In the genomic region with DNA sequence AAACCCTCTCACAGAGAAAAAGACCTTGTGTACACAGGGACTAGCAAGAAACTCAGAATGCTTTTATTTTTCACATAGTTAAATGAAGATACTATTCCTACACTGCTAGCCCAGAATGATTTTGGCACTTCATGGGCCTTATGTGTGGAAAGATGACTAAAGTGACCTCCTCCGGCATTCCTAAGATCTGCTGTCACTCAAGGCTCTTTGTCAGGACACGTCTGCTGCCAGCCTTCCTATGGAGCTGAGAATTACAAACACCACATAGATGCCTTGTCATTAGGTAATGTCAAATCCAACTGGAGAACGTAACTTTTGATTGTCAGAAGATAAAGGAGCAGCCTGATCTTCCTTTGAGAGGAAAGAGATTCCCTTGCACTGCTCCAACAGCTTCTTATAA, we compare ENCODE assay signal across 25 cellular contexts.
DNase-seq lines count a peak whose midpoint lies in the region; ATAC-seq and TF ChIP-seq lines count a peak whose summit lies in the region.
"Had no signal": no experiment of that assay in that cellular context is flagged by ENCODE, and none has a peak within 500 bp of the region (broad histone marks: within the 10 kb centered on the region; RNA-seq: fewer than 3 reads in every experiment).

No MANE protein-coding gene starts in this region.

- BruUV-seq in PC-3 (replicated peaks; lab: Mats Ljungman, UMichigan) = no TSS peak

- no peak overlapping the region for H3K18ac ChIP-seq in trophoblast cell (ENCODE audit: low read length)

- H3K79me2 ChIP-seq in PC-3 (ENCODE audit: low read length) (no peaks in the 10 kb centered on the region), trophoblast cell (ENCODE audit: control insufficient read depth, insufficient read depth, low read length, poor library complexity) (no peaks in the 10 kb centered on the region)

- H4K8ac ChIP-seq in trophoblast cell (ENCODE audit: low read depth, low read length) = no peak overlapping the region

- H4K20me1 ChIP-seq in PC-3 (ENCODE audit: low read length) = no peaks in the 10 kb centered on the region

- H3K27me3 ChIP-seq in PC-3 (ENCODE audit: low read length) (no peaks in the 10 kb centered on the region), endodermal cell (ENCODE audit: control insufficient read depth, insufficient read depth, low read length, poor library complexity, severe bottlenecking) (no peaks in the 10 kb centered on the region), trophoblast cell (ENCODE audit: insufficient read depth, low read length) (no peaks in the 10 kb centered on the region), testis (no peaks in the 10 kb centered on the region)
- H3K27me3 ChIP-seq: cardiac muscle cell, SJSA1 had no signal

- H3K27ac ChIP-seq in PC-3 (ENCODE audit: low read length) = no peak overlapping the region
- no peak overlapping the region for H3K27ac ChIP-seq in endodermal cell (ENCODE audit: low read depth, low read length)
- H3K27ac ChIP-seq in trophoblast cell (ENCODE audit: low read depth, low read length) = no peak overlapping the region
- no peak overlapping the region for H3K27ac ChIP-seq in testis
- H3K27ac ChIP-seq: cardiac muscle cell, SJSA1, VCaP had no signal

- no peak overlapping the region for H3K27ac Mint-ChIP-seq in endodermal cell
- no peak overlapping the region for H3K27ac Mint-ChIP-seq in activated CD4-positive, alpha-beta memory T cell treated with anti-CD3 and anti-CD28 coated beads for 36 hours
- H3K27ac Mint-ChIP-seq: CD4-positive, alpha-beta memory T cell; dendritic cell treated with granulocyte-macrophage colony-stimulating factor and Interleukin-4, amounts not matched to agents 40 ng/mL and 50 ng/mL, for 4 days; memory B cell; naive B cell had no signal

- CTCF ChIA-PET in PC-3 (lab: Charles Lee) = no interaction called here
- CTCF ChIA-PET in activated CD4-positive, alpha-beta memory T cell treated with anti-CD3 and anti-CD28 coated beads for 36 hours (lab: Charles Lee) = no interaction called here

- H2BK12ac ChIP-seq in trophoblast cell (ENCODE audit: low read length) = no peak overlapping the region

- 0 out of 2 replicates have a peak, but pooled peaks cover 9% of the 10 kb centered on the region for H3K9me3 ChIP-seq in PC-3 (ENCODE audit: low read length)
- no peaks in the 10 kb centered on the region for H3K9me3 ChIP-seq in endodermal cell (ENCODE audit: control insufficient read depth, low read length)
- H3K9me3 ChIP-seq in trophoblast cell (ENCODE audit: insufficient read depth, low read depth, low read length) = no peaks in the 10 kb centered on the region
- H3K9me3 ChIP-seq in testis = no peaks in the 10 kb centered on the region
- H3K9me3 ChIP-seq: SJSA1 had no signal

- no peaks in the 10 kb centered on the region for H3K27me3 Mint-ChIP-seq in endodermal cell (ENCODE audit: insufficient read depth)
- H3K27me3 Mint-ChIP-seq in activated CD4-positive, alpha-beta memory T cell treated with anti-CD3 and anti-CD28 coated beads for 36 hours = no peaks in the 10 kb centered on the region
- H3K27me3 Mint-ChIP-seq: dendritic cell treated with granulocyte-macrophage colony-stimulating factor and Interleukin-4, amounts not matched to agents 40 ng/mL and 50 ng/mL, for 4 days; memory B cell had no signal

- 56 to 82% methylated on average over 2 to 3 of the region's 3 CpGs for WGBS in endodermal cell (ENCODE audit: insufficient coverage in 1 of 2, insufficient read length in 1 of 2), 2 experiments
- WGBS in trophoblast cell (ENCODE audit: extremely low coverage, insufficient coverage, insufficient read length) = no CpG with 5 or more reads among the region's 3 CpGs
- 70 to 72% methylated on average over 3 of the region's 3 CpGs for WGBS in testis, 2 donors

- no peaks in the 10 kb centered on the region for H3K9me2 ChIP-seq in PC-3 (replicated peaks; ENCODE audit: low read length)

- intact Hi-C loops in PC-3 (cut with micrococcal nuclease) (no loop called here), testis (cut with DNase I; ENCODE audit: low total_unique reads) (no loop called here)
- intact Hi-C loops in activated CD4-positive, alpha-beta memory T cell treated with anti-CD3 and anti-CD28 coated beads for 36 hours (cut with micrococcal nuclease) = no loop called here

- ATAC-seq in PC-3 (no peak), HG03025 (IDR thresholded peaks at IDR 0.05; ENCODE audit: low FRiP score, unreplicated experiment) (no peak)
- ATAC-seq: right cardiac atrium had no signal

- POLR2A ChIA-PET in PC-3 (lab: Charles Lee; ENCODE audit: unreplicated experiment) = no interaction called here
- POLR2A ChIA-PET in activated CD4-positive, alpha-beta memory T cell treated with anti-CD3 and anti-CD28 coated beads for 36 hours (lab: Charles Lee) = no interaction called here

- no peak overlapping the region for H2BK120ac ChIP-seq in trophoblast cell (ENCODE audit: insufficient read depth, low read length, poor library complexity)

- H3K4me2 ChIP-seq in PC-3 (ENCODE audit: low read length) (no peak overlapping the region), trophoblast cell (ENCODE audit: low read length) (no peak overlapping the region)

- TF ChIP-seq CTCF in PC-3 (conservative IDR thresholded peaks at IDR 0.05; ENCODE audit: low read depth, low read length) (no peak), endodermal cell (conservative IDR thresholded peaks at IDR 0.05) (no peak), testis (IDR thresholded peaks at IDR 0.05) (no peak)

- H3K4me1 ChIP-seq in PC-3 (ENCODE audit: insufficient read depth, low read length) (no peaks in the 10 kb centered on the region), endodermal cell (ENCODE audit: control insufficient read depth, insufficient read depth, low read length) (peaks cover 14% of the 10 kb centered on the region), trophoblast cell (ENCODE audit: control insufficient read depth in 1 of 2, insufficient read depth in 2 of 2, low read length in 2 of 2) (peaks cover 2 to 7% of the 10 kb centered on the region in 2 experiments), testis (no peaks in the 10 kb centered on the region)
- H3K4me1 ChIP-seq: SJSA1 had no signal

- H3K36me3 ChIP-seq in PC-3 (ENCODE audit: low read depth, low read length) = no peaks in the 10 kb centered on the region
- no peaks in the 10 kb centered on the region for H3K36me3 ChIP-seq in endodermal cell (ENCODE audit: control insufficient read depth, insufficient read depth, low read length)
- H3K36me3 ChIP-seq in trophoblast cell (ENCODE audit: control insufficient read depth in 1 of 2, insufficient read depth in 2 of 2, low read length in 2 of 2) = no peaks in the 10 kb centered on the region
- no peaks in the 10 kb centered on the region for H3K36me3 ChIP-seq in testis (ENCODE audit: low read depth, missing control alignments)
- H3K36me3 ChIP-seq: cardiac muscle cell, SJSA1 had no signal

- no peaks in the 10 kb centered on the region for H3K79me1 ChIP-seq in trophoblast cell (ENCODE audit: low read length)

- no peak overlapping the region for H3K23ac ChIP-seq in trophoblast cell (ENCODE audit: low read length)

- H3K4me1 Mint-ChIP-seq in endodermal cell = peaks cover 26% of the 10 kb centered on the region
- H3K4me1 Mint-ChIP-seq in activated CD4-positive, alpha-beta memory T cell treated with anti-CD3 and anti-CD28 coated beads for 36 hours (ENCODE audit: low read depth) = no peaks in the 10 kb centered on the region
- H3K4me1 Mint-ChIP-seq: CD4-positive, alpha-beta memory T cell; memory B cell; naive B cell had no signal

- no peak overlapping the region for H3K14ac ChIP-seq in trophoblast cell (ENCODE audit: low read length)

- H2BK5ac ChIP-seq in trophoblast cell (ENCODE audit: low read depth, low read length, poor library complexity) = no peak overlapping the region

- H3K9ac ChIP-seq in PC-3 (ENCODE audit: low read length) (no peak overlapping the region), endodermal cell (ENCODE audit: extremely low read depth, low read length, poor library complexity, severe bottlenecking) (no peak overlapping the region), trophoblast cell (ENCODE audit: low read length) (no peak overlapping the region)

- DNase-seq in Daoy (ENCODE audit: low read depth) (peak; percentile 41), PC-3 (peak; percentile 39), endodermal cell (no peak), trophoblast cell (peak; percentile 28 to 66), COLO668 (lab: John Stamatoyannopoulos, UW; ENCODE audit: unreplicated experiment) (no peak), testis (no peak)
- no peak for DNase-seq in activated CD4-positive, alpha-beta memory T cell treated with anti-CD3 and anti-CD28 coated beads for 36 hours
- DNase-seq: activated CD8-positive, alpha-beta memory T cell treated with anti-CD3 and anti-CD28 coated beads, Interleukin-2, amount 50 U/mL, for 48 hours; activated effector memory CD4-positive, alpha-beta T cell treated with Interleukin-2 at 50 U/mL for 16 hours; CD4-positive, alpha-beta memory T cell; DMS79; foreskin fibroblast; naive B cell; NCI-H1436 treated with DMSO at 0.1 percent for 48 hours; NCI-H2171; NCI-H69; right cardiac atrium; substantia nigra; T-helper 2 cell had no signal

- no peak overlapping the region for H3K4me3 ChIP-seq in PC-3 (ENCODE audit: low read length)
- H3K4me3 ChIP-seq in endodermal cell (ENCODE audit: low read length) = peak overlapping the region; percentile 33
- H3K4me3 ChIP-seq in trophoblast cell (ENCODE audit: low read depth, low read length) = no peak overlapping the region
- H3K4me3 ChIP-seq in testis = no peak overlapping the region
- H3K4me3 ChIP-seq: cardiac muscle cell, SJSA1 had no signal

- no peak for TF ChIP-seq POLR2A in testis (IDR thresholded peaks at IDR 0.05)

- H2AFZ ChIP-seq in PC-3 (ENCODE audit: low read length) (no peak overlapping the region), trophoblast cell (ENCODE audit: insufficient read depth, low read length, poor library complexity) (no peak overlapping the region)

- H3F3A ChIP-seq in PC-3 (ENCODE audit: low read length, unreplicated experiment) = no peaks in the 10 kb centered on the region

- H2AK5ac ChIP-seq in trophoblast cell (ENCODE audit: low read length) = no peak overlapping the region

- H3K4ac ChIP-seq in trophoblast cell (ENCODE audit: low read depth, low read length) = no peak overlapping the region

- no peaks in the 10 kb centered on the region for H3K9me3 Mint-ChIP-seq in endodermal cell
- no peaks in the 10 kb centered on the region for H3K9me3 Mint-ChIP-seq in activated CD4-positive, alpha-beta memory T cell treated with anti-CD3 and anti-CD28 coated beads for 36 hours
- H3K9me3 Mint-ChIP-seq: dendritic cell treated with granulocyte-macrophage colony-stimulating factor and Interleukin-4, amounts not matched to agents 40 ng/mL and 50 ng/mL, for 4 days had no signal

- H4K12ac ChIP-seq in trophoblast cell (ENCODE audit: low read depth, low read length) = no peak overlapping the region

- no peak overlapping the region for H4K91ac ChIP-seq in trophoblast cell (ENCODE audit: low read depth, low read length)

- H3K36me3 Mint-ChIP-seq in endodermal cell (ENCODE audit: low read depth) = no peaks in the 10 kb centered on the region
- H3K36me3 Mint-ChIP-seq in activated CD4-positive, alpha-beta memory T cell treated with anti-CD3 and anti-CD28 coated beads for 36 hours = no peaks in the 10 kb centered on the region
- H3K36me3 Mint-ChIP-seq: CD4-positive, alpha-beta memory T cell; memory B cell; naive B cell had no signal

- H3K4me3 Mint-ChIP-seq in endodermal cell = no peak overlapping the region
- H3K4me3 Mint-ChIP-seq in activated CD4-positive, alpha-beta memory T cell treated with anti-CD3 and anti-CD28 coated beads for 36 hours = no peak overlapping the region
- H3K4me3 Mint-ChIP-seq: CD4-positive, alpha-beta memory T cell; dendritic cell treated with granulocyte-macrophage colony-stimulating factor and Interleukin-4, amounts not matched to agents 40 ng/mL and 50 ng/mL, for 4 days; memory B cell had no signal

Comparison
In these comparisons a context has a peak if more than half of its experiments do, and no peak if none do; other contexts are left out.
1. DNase-seq: peak in Daoy (single experiment), PC-3 (single experiment) and trophoblast cell (2 of 2); none in endodermal cell (single experiment), activated CD4-positive, alpha-beta memory T cell treated with anti-CD3 and anti-CD28 coated beads for 36 hours (single experiment), COLO668 (single experiment) and testis (single experiment).